ENCODE assay signal across 1 cellular context in the genomic region with DNA sequence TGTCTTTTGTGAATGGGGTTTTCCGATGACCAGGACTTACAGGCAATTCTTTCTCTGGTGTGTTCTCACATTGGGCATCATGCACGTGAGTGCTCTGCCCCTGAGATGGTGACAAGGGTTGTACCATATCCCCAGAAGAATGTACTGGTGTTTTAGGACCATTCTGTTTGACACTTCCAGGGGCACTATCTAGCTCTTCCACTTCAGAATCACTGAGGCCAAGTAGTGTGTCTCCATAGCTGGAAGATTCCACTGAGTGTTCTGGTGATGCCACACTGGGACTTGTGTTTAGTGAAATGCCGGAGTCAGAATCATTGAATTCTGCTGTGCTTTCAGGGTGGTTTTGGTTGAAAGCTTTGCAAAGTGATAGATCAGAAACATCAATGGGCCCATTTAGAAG.
TF ChIP-seq lines count a peak whose summit lies in the region.

No MANE protein-coding gene starts in this region.

TF ChIP-seq in A549, 52 proteins besides CTCF, POLR2A, EP300 and RAD21 (continued from another document):
- TF ChIP-seq TFCP2L1 (CRISPR knock-in tag; IDR thresholded peaks at IDR 0.05) (no peak), SREBF2 (IDR thresholded peaks at IDR 0.05) (no peak), RARB (CRISPR knock-in tag; IDR thresholded peaks at IDR 0.05) (no peak), HOXA7 (CRISPR knock-in tag; IDR thresholded peaks at IDR 0.05) (no peak)
